10 cellular contexts compared by ENCODE assay signal in the genomic region with DNA sequence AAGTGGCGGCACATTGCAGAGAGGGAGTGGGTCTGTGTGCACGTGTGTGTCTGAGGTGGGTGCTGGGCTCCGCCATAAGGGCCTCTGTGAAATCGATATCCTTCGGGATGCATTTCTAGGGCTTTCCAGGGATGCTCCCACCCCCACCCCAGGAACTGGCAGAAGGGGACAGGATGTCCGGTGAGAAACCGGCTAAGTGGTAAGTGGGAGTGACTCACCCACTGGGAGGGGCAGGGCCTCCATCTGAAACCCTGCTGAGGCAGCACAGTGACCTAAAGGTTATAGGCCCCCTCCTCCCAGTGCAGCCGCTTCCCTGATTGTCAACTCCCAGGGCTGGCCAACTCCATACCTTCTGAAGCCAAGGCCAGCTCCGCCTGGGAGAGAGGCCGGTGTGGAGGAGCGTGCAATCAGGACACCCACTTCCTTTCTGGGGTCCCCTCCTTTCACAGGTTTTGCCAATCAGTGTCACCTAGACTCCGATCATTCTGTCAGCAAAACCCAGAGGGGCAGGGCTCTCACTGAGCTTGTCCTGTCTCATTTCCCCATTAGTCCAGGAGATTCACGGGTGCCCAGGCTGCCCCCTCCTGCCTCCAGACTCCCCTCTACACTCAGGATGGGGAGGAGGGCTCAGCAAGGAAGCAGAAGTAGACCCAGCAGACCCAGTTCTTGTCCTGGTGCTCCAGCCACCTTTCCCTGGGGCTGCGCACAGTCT. TPM values are rescaled to one million over a fixed set of nuclear protein-coding genes. Genes with fewer than 3 reads are reported as not detected.
DNase-seq lines count a peak whose midpoint lies in the region; ATAC-seq and TF ChIP-seq lines count a peak whose summit lies in the region.
"Had no signal": no experiment of that assay in that cellular context is flagged by ENCODE, and none has a peak within 500 bp of the region (broad histone marks: within the 10 kb centered on the region; RNA-seq: fewer than 3 reads in every experiment).

No MANE protein-coding gene starts in this region.

- H3K9ac ChIP-seq in endodermal cell (ENCODE audit: extremely low read depth, low read length, poor library complexity, severe bottlenecking) = no peak overlapping the region

- ATAC-seq in T-cell (replicated peaks in 1 of 4) = no peak

- TF ChIP-seq CTCF in endodermal cell (conservative IDR thresholded peaks at IDR 0.05) (no peak), neutrophil (IDR thresholded peaks at IDR 0.05) (no peak), osteocyte (IDR thresholded peaks at IDR 0.05) (no peak)

- H3K27ac Mint-ChIP-seq in endodermal cell (peak overlapping the region; percentile 78), T-cell (no peak overlapping the region), osteocyte (ENCODE audit: unreplicated experiment) (no peak overlapping the region)

- H3K27me3 ChIP-seq in endodermal cell (ENCODE audit: control insufficient read depth, insufficient read depth, low read length, poor library complexity, severe bottlenecking) = no peaks in the 10 kb centered on the region
- H3K27me3 ChIP-seq in neutrophil = no peaks in the 10 kb centered on the region

- H3K27me3 Mint-ChIP-seq in endodermal cell (ENCODE audit: insufficient read depth) (no peaks in the 10 kb centered on the region), T-cell (peaks cover 9 to 12% of the 10 kb centered on the region in 2 donors), osteocyte (ENCODE audit: unreplicated experiment) (no peaks in the 10 kb centered on the region)

- peaks cover 38% of the 10 kb centered on the region for H3K4me1 Mint-ChIP-seq in endodermal cell
- peaks cover 7 to 21% (median 10%) of the 10 kb centered on the region in 3 donors for H3K4me1 Mint-ChIP-seq in T-cell
- H3K4me1 Mint-ChIP-seq in osteocyte (ENCODE audit: unreplicated experiment) = peaks cover 16% of the 10 kb centered on the region

- H3K9me3 Mint-ChIP-seq in endodermal cell = no peaks in the 10 kb centered on the region
- no peaks in the 10 kb centered on the region for H3K9me3 Mint-ChIP-seq in T-cell
- H3K9me3 Mint-ChIP-seq in osteocyte (ENCODE audit: unreplicated experiment) = no peaks in the 10 kb centered on the region

- H3K4me1 ChIP-seq in endodermal cell (ENCODE audit: control insufficient read depth, insufficient read depth, low read length) (peaks cover 15% of the 10 kb centered on the region), neutrophil (ENCODE audit: control insufficient read depth in 1 of 2, insufficient read depth in 1 of 2, low read depth in 1 of 2, low read length in 1 of 2) (peaks cover 97 to 100% of the 10 kb centered on the region in 2 experiments)

- H3K9me3 ChIP-seq in endodermal cell (ENCODE audit: control insufficient read depth, low read length) (no peaks in the 10 kb centered on the region), neutrophil (no peaks in the 10 kb centered on the region)

- H3K4me3 ChIP-seq in endodermal cell (ENCODE audit: low read length) = no peak overlapping the region
- peak overlapping the region in 1 of 2 experiments; percentile 10 for H3K4me3 ChIP-seq in neutrophil (ENCODE audit: low read depth in 1 of 2, low read length in 1 of 2)

- in situ Hi-C loops in G401 (cut with HindIII; ENCODE audit: low sequenced_read_pairs) = no loop called here

- CTCF ChIA-PET in T-cell (lab: Charles Lee) = no interaction called here

- H3K27ac ChIP-seq in endodermal cell (ENCODE audit: low read depth, low read length) (no peak overlapping the region), neutrophil (peak overlapping the region; percentile 78)

- 73 to 77% methylated on average over 10 to 13 of the region's 14 CpGs for WGBS in endodermal cell (ENCODE audit: insufficient coverage in 1 of 2, insufficient read length in 1 of 2), 2 experiments

- POLR2A ChIA-PET in T-cell (lab: Charles Lee) = no interaction called here

- H3K36me3 ChIP-seq in endodermal cell (ENCODE audit: control insufficient read depth, insufficient read depth, low read length) (no peaks in the 10 kb centered on the region), neutrophil (no peaks in the 10 kb centered on the region)

- H3K4me3 Mint-ChIP-seq in endodermal cell = no peak overlapping the region
- H3K4me3 Mint-ChIP-seq in T-cell = no peak overlapping the region
- no peak overlapping the region for H3K4me3 Mint-ChIP-seq in osteocyte (ENCODE audit: unreplicated experiment)

- peaks cover 4% of the 10 kb centered on the region for H3K36me3 Mint-ChIP-seq in endodermal cell (ENCODE audit: low read depth)
- no peaks in the 10 kb centered on the region for H3K36me3 Mint-ChIP-seq in T-cell
- H3K36me3 Mint-ChIP-seq in osteocyte (ENCODE audit: unreplicated experiment) = no peaks in the 10 kb centered on the region

- DNase-seq in ELR (ENCODE audit: low read depth) = peak; percentile 89
- peak; percentile 48 for DNase-seq in NCI-H226
- peak; percentile 80 for DNase-seq in endodermal cell
- DNase-seq in globus pallidus (ENCODE audit: low spot score) = no peak
- DNase-seq in T-cell = no peak
- DNase-seq in G401 (ENCODE audit: low spot score) = no peak
- DNase-seq in osteocyte (ENCODE audit: extremely low spot score, unreplicated experiment) = no peak
- DNase-seq: activated CD8-positive, alpha-beta memory T cell treated with anti-CD3 and anti-CD28 coated beads, Interleukin-2, amount 50 U/mL, for 4 hours; NCI-H1092 had no signal

RNA-seq across cellular contexts. Expression of gene NECTIN1, which starts 44.5 kb away (rescaled TPM):
- total RNA-seq in endodermal cell (10 to 100 TPM; 29.3 to 45.3 TPM), T-cell (1 to 10 TPM; 1.8 to 3.5 (median 3.1) TPM), osteocyte (7.2 and 9.5 TPM in 2 replicates)
- polyA plus RNA-seq in endodermal cell (2013, experiment 1 of 2) = 40.7 TPM
- polyA plus RNA-seq in endodermal cell (2013, experiment 2 of 2) = 31.7 TPM
- total RNA-seq in G401 (2014; rRNA removed; shearing (Covaris generic)) = 2.3 and 3.6 TPM in 2 replicates

Comparison
In these comparisons a context has a peak if more than half of its experiments do, and no peak if none do; other contexts are left out.
1. DNase-seq: peak in ELR (single experiment), NCI-H226 (single experiment) and endodermal cell (single experiment); none in globus pallidus (single experiment), T-cell (0 of 34), G401 (single experiment) and osteocyte (single experiment).